31 cellular contexts compared by ENCODE assay signal in genomic region chrX:23118163-23118562, GRCh38.
"Had no signal": no experiment of that assay in that cellular context is flagged by ENCODE, and none has a peak within 500 bp of the region (broad histone marks: within the 10 kb centered on the region; RNA-seq: fewer than 3 reads in every experiment).

No MANE protein-coding gene starts in this region.

- H3K36me3 Mint-ChIP-seq: activated naive CD8-positive, alpha-beta T cell; brain had no signal

- H3K27ac Mint-ChIP-seq: activated B cell treated with CpG ODN at 0.5 μM for 24 hours; activated CD8-positive, alpha-beta T cell treated with anti-CD3 and anti-CD28 coated beads for 36 hours; activated naive CD8-positive, alpha-beta T cell; activated T-helper 17 cell treated with anti-CD3 and anti-CD28 coated beads, Interleukin-2, amount 50 U/mL, for 72 hours; brain; T-helper 17 cell; T-helper 2 cell treated with Interferon-gamma antibody and Interleukin-4, amounts not matched to agents 5 μg/mL and 100 μg/mL, for 36 hours had no signal

- H3K4me3 ChIP-seq: breast epithelium, cardiac muscle cell, colonic mucosa had no signal

- H3K4me3 Mint-ChIP-seq: activated B cell treated with CpG ODN at 0.5 μM for 24 hours; activated CD8-positive, alpha-beta T cell treated with anti-CD3 and anti-CD28 coated beads for 36 hours; activated naive CD8-positive, alpha-beta T cell; activated T-cell treated with anti-CD3 and anti-CD28 coated beads, Interleukin-2, amount 50 U/mL, for 4 hours; activated T-helper 17 cell treated with anti-CD3 and anti-CD28 coated beads, Interleukin-2, amount 50 U/mL, for 72 hours; brain; T-helper 17 cell; T-helper 2 cell treated with Interferon-gamma antibody and Interleukin-4, amounts not matched to agents 5 μg/mL and 100 μg/mL, for 36 hours had no signal

- H3K4me1 ChIP-seq: breast epithelium, colonic mucosa had no signal

- DNase-seq: activated B cell treated with CpG ODN at 0.5 μM for 24 hours; activated CD4-positive, alpha-beta T cell treated with anti-CD3 and anti-CD28 coated beads for 48 hours; activated CD4-positive, alpha-beta T cell treated with anti-CD3 and anti-CD28 coated beads, Interleukin-2, amount 50 U/mL, for 1 hour; activated CD4-positive, alpha-beta T cell treated with anti-CD3 and anti-CD28 coated beads, Interleukin-2, amount 50 U/mL, for 48 hours; activated CD8-positive, alpha-beta memory T cell treated with anti-CD3 and anti-CD28 coated beads for 24 hours; activated CD8-positive, alpha-beta T cell treated with anti-CD3 and anti-CD28 coated beads for 36 hours; activated effector memory CD4-positive, alpha-beta T cell treated with Interleukin-2 at 50 U/mL for 16 hours; activated gamma-delta T cell treated with Interleukin-2 at 50 U/mL for 16 hours; activated naive CD4-positive, alpha-beta T cell treated with anti-CD3 and anti-CD28 coated beads, Interleukin-2, amount 50 U/mL, for 16 hours; activated naive CD4-positive, alpha-beta T cell treated with Interleukin-2 at 50 U/mL for 16 hours; activated T-cell treated with anti-CD3 and anti-CD28 coated beads, Interleukin-2, amount 50 U/mL, for 4 hours; amniotic stem cell; anterior cingulate cortex; central memory CD4-positive, alpha-beta T cell; cerebellar nuclear complex; colonic mucosa; effector CD8-positive, alpha-beta T cell; foreskin fibroblast; head of caudate nucleus; T-helper 17 cell; T1000; WERI-Rb-1 had no signal

- H3K9me3 ChIP-seq: breast epithelium, colonic mucosa had no signal

- H3K36me3 ChIP-seq: breast epithelium, cardiac muscle cell, colonic mucosa, WERI-Rb-1 had no signal

- H3K4me1 Mint-ChIP-seq: activated B cell treated with CpG ODN at 0.5 μM for 24 hours; activated T-helper 17 cell treated with anti-CD3 and anti-CD28 coated beads, Interleukin-2, amount 50 U/mL, for 72 hours; brain; T-helper 17 cell had no signal

- ATAC-seq: activated CD4-positive, CD25-positive, alpha-beta regulatory T cell treated with anti-CD3 and anti-CD28 coated beads, Interleukin-2, amount 50 U/mL, for 24 hours; activated CD8-positive, alpha-beta T cell treated with anti-CD3 and anti-CD28 coated beads for 36 hours; activated T-cell treated with anti-CD3 and anti-CD28 coated beads, Interleukin-2, amount 50 U/mL, for 4 hours; activated T-helper 17 cell treated with anti-CD3 and anti-CD28 coated beads, Interleukin-2, amount 50 U/mL, for 72 hours; esophagus mucosa; T-helper 17 cell had no signal

- H3K27me3 Mint-ChIP-seq: activated B cell treated with CpG ODN at 0.5 μM for 24 hours; activated CD8-positive, alpha-beta T cell treated with anti-CD3 and anti-CD28 coated beads for 36 hours; activated naive CD8-positive, alpha-beta T cell; activated T-helper 17 cell treated with anti-CD3 and anti-CD28 coated beads, Interleukin-2, amount 50 U/mL, for 72 hours; T-helper 17 cell had no signal

- H3K27me3 ChIP-seq: breast epithelium, cardiac muscle cell, colonic mucosa had no signal

- H3K9me3 Mint-ChIP-seq: activated B cell treated with CpG ODN at 0.5 μM for 24 hours; activated CD8-positive, alpha-beta T cell treated with anti-CD3 and anti-CD28 coated beads for 36 hours; brain; T-helper 2 cell treated with Interferon-gamma antibody and Interleukin-4, amounts not matched to agents 5 μg/mL and 100 μg/mL, for 36 hours had no signal

- H3K27ac ChIP-seq: breast epithelium, cardiac muscle cell, colonic mucosa, epithelial cell of prostate, WERI-Rb-1 had no signal
